Comparison of ENCODE assay signal across 2 cellular contexts in the genomic region with DNA sequence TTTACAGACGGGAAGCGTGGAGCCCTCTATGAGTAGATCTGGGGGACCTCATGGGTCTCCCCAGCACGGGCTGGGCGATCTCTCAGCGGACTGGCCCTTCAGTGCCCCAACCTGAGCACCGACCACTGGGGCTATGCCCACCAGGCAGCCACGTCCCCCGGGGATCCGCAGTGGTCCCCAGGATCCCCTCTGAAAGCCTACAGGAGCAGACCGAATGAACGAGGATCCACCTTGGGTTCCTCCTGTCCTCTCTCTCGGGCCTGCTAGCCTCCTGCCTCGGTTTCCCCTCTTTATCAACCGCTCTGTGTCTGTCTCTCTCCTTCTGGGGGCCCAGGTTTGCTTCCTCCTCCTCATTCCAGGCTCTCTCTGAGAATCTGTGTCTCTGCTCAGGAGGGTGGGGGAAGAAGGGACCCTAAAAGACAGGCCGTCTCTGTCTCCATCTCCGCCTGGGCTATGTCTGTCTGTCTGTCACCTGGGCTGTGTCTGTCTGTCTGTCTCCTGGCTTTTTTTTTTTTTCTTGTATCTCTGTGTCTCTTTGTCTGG.
TF ChIP-seq lines count a peak whose summit lies in the region.

No MANE protein-coding gene starts in this region.

TF ChIP-seq in GM23338, 12 proteins besides CTCF, POLR2A, EP300 and RAD21 (continues in another document):
- no peak for TF ChIP-seq STAT1 (IDR thresholded peaks at IDR 0.05; ENCODE audit: unreplicated experiment)
- no peak for TF ChIP-seq CREB1 (CRISPR knock-in tag; IDR thresholded peaks at IDR 0.05; ENCODE audit: low read depth)
- TF ChIP-seq EZH2 (IDR thresholded peaks at IDR 0.05; ENCODE audit: low read depth, unreplicated experiment): no peak
- TF ChIP-seq EZH2phosphoT487 (IDR thresholded peaks at IDR 0.05; ENCODE audit: unreplicated experiment): no peak
- no peak for TF ChIP-seq POLR2AphosphoS5 (IDR thresholded peaks at IDR 0.05; ENCODE audit: low read depth)
- TF ChIP-seq NANOG (IDR thresholded peaks at IDR 0.05; ENCODE audit: borderline replicate concordance): no peak
- TF ChIP-seq, protein P1, sequence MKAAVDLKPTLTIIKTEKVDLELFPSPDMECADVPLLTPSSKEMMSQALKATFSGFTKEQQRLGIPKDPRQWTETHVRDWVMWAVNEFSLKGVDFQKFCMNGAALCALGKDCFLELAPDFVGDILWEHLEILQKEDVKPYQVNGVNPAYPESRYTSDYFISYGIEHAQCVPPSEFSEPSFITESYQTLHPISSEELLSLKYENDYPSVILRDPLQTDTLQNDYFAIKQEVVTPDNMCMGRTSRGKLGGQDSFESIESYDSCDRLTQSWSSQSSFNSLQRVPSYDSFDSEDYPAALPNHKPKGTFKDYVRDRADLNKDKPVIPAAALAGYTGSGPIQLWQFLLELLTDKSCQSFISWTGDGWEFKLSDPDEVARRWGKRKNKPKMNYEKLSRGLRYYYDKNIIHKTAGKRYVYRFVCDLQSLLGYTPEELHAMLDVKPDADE (IDR thresholded peaks at IDR 0.05): no peak
- TF ChIP-seq, protein P2, sequence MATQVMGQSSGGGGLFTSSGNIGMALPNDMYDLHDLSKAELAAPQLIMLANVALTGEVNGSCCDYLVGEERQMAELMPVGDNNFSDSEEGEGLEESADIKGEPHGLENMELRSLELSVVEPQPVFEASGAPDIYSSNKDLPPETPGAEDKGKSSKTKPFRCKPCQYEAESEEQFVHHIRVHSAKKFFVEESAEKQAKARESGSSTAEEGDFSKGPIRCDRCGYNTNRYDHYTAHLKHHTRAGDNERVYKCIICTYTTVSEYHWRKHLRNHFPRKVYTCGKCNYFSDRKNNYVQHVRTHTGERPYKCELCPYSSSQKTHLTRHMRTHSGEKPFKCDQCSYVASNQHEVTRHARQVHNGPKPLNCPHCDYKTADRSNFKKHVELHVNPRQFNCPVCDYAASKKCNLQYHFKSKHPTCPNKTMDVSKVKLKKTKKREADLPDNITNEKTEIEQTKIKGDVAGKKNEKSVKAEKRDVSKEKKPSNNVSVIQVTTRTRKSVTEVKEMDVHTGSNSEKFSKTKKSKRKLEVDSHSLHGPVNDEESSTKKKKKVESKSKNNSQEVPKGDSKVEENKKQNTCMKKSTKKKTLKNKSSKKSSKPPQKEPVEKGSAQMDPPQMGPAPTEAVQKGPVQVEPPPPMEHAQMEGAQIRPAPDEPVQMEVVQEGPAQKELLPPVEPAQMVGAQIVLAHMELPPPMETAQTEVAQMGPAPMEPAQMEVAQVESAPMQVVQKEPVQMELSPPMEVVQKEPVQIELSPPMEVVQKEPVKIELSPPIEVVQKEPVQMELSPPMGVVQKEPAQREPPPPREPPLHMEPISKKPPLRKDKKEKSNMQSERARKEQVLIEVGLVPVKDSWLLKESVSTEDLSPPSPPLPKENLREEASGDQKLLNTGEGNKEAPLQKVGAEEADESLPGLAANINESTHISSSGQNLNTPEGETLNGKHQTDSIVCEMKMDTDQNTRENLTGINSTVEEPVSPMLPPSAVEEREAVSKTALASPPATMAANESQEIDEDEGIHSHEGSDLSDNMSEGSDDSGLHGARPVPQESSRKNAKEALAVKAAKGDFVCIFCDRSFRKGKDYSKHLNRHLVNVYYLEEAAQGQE (IDR thresholded peaks at IDR 0.05; ENCODE audit: unreplicated experiment): no peak
- TF ChIP-seq ZNF331 (CRISPR knock-in tag; IDR thresholded peaks at IDR 0.05; ENCODE audit: low read depth): no peak
- TF ChIP-seq JUNB (IDR thresholded peaks at IDR 0.05; ENCODE audit: unreplicated experiment): no peak

TF ChIP-seq in GM12878, 131 proteins besides CTCF, POLR2A, EP300 and RAD21:
- no peak for TF ChIP-seq ZNF217 (IDR thresholded peaks at IDR 0.05)
- no peak for TF ChIP-seq STAT1 (conservative IDR thresholded peaks at IDR 0.05)
- TF ChIP-seq, protein P3, sequence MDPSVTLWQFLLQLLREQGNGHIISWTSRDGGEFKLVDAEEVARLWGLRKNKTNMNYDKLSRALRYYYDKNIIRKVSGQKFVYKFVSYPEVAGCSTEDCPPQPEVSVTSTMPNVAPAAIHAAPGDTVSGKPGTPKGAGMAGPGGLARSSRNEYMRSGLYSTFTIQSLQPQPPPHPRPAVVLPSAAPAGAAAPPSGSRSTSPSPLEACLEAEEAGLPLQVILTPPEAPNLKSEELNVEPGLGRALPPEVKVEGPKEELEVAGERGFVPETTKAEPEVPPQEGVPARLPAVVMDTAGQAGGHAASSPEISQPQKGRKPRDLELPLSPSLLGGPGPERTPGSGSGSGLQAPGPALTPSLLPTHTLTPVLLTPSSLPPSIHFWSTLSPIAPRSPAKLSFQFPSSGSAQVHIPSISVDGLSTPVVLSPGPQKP (IDR thresholded peaks at IDR 0.05; ENCODE audit: low read depth, low read length): no peak
- TF ChIP-seq NR2F1 (conservative IDR thresholded peaks at IDR 0.05): no peak
- TF ChIP-seq BCL11A (IDR thresholded peaks at IDR 0.05; ENCODE audit: low read depth, low read length): no peak
- no peak for TF ChIP-seq GATAD2B (conservative IDR thresholded peaks at IDR 0.05; ENCODE audit: low read depth)
- no peak for TF ChIP-seq NFIC (IDR thresholded peaks at IDR 0.05; ENCODE audit: low read depth, low read length)
- TF ChIP-seq CHD4 (IDR thresholded peaks at IDR 0.05): no peak
- TF ChIP-seq SREBF2 (IDR thresholded peaks at IDR 0.05; ENCODE audit: low read length): no peak
- TF ChIP-seq RCOR1 (conservative IDR thresholded peaks at IDR 0.05; ENCODE audit: low read depth, low read length): no peak
- TF ChIP-seq MXI1 (IDR thresholded peaks at IDR 0.05; ENCODE audit: low read depth, low read length): no peak
- TF ChIP-seq JUNB (IDR thresholded peaks at IDR 0.05): no peak
- TF ChIP-seq, protein P4, sequence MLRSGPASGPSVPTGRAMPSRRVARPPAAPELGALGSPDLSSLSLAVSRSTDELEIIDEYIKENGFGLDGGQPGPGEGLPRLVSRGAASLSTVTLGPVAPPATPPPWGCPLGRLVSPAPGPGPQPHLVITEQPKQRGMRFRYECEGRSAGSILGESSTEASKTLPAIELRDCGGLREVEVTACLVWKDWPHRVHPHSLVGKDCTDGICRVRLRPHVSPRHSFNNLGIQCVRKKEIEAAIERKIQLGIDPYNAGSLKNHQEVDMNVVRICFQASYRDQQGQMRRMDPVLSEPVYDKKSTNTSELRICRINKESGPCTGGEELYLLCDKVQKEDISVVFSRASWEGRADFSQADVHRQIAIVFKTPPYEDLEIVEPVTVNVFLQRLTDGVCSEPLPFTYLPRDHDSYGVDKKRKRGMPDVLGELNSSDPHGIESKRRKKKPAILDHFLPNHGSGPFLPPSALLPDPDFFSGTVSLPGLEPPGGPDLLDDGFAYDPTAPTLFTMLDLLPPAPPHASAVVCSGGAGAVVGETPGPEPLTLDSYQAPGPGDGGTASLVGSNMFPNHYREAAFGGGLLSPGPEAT (IDR thresholded peaks at IDR 0.05; ENCODE audit: low read depth): no peak
- no peak for TF ChIP-seq MYC (IDR thresholded peaks at IDR 0.05; ENCODE audit: insufficient read depth, insufficient read length, insufficient replicate concordance, low read length, severe bottlenecking)
- no peak for TF ChIP-seq TAF1 (IDR thresholded peaks at IDR 0.05; ENCODE audit: borderline replicate concordance, low read depth, low read length)
- TF ChIP-seq HDAC6 (IDR thresholded peaks at IDR 0.05; ENCODE audit: unreplicated experiment): no peak
- no peak for TF ChIP-seq EGR1 (IDR thresholded peaks at IDR 0.05; ENCODE audit: borderline replicate concordance in 1 of 2, low read depth in 2 of 2, low read length in 2 of 2)
